34 cellular contexts compared by ENCODE assay signal in genomic region chr11:70678931-70679900, GRCh38.
"Had no signal": no experiment of that assay in that cellular context is flagged by ENCODE, and none has a peak within 500 bp of the region (broad histone marks: within the 10 kb centered on the region; RNA-seq: fewer than 3 reads in every experiment).

No MANE protein-coding gene starts in this region.

- H3K4me1 ChIP-seq: Peyer's patch had no signal

- DNase-seq: activated B cell treated with CpG ODN at 0.5 μM for 24 hours; activated CD4-positive, alpha-beta memory T cell treated with anti-CD3 and anti-CD28 coated beads for 36 hours; activated CD4-positive, alpha-beta T cell treated with anti-CD3 and anti-CD28 coated beads for 4 hours; activated CD4-positive, alpha-beta T cell treated with anti-CD3 and anti-CD28 coated beads, Interleukin-2, amount 50 U/mL, for 1 hour; activated CD4-positive, CD25-positive, alpha-beta regulatory T cell treated with anti-CD3 and anti-CD28 coated beads, Interleukin-2, amount 50 U/mL, for 72 hours; activated CD8-positive, alpha-beta memory T cell treated with anti-CD3 and anti-CD28 coated beads, Interleukin-2, amount 50 U/mL, for 4 hours; activated effector memory CD4-positive, alpha-beta T cell treated with Interleukin-2 at 50 U/mL for 16 hours; activated naive CD4-positive, alpha-beta T cell treated with anti-CD3 and anti-CD28 coated beads, Interleukin-2, amount 10 ng/mL, durations not matched to agents 7 days and 5 days; activated naive CD8-positive, alpha-beta T cell treated with anti-CD3 and anti-CD28 coated beads, Interleukin-2, amount 50 U/mL, for 24 hours; activated T-cell treated with anti-CD3 and anti-CD28 coated beads for 4 hours; activated T-cell treated with anti-CD3 and anti-CD28 coated beads, Interleukin-2, amount 50 U/mL, for 4 hours; anterior cingulate cortex; Kasumi-1; KBM-7; MG63; NCI-H1092; NCI-H1436 treated with DMSO at 0.1 percent for 48 hours; NCI-H1694 treated with DMSO at 0.1 percent for 48 hours; NCI-H2029; NCI-H2107; NCI-H2171; NCI-H510A; NCI-H526; NCI-H748 treated with DMSO at 0.1 percent for 48 hours; NK-92 treated with Interleukin-12 subunit alpha and Interleukin-12 subunit beta, amount 100 ng/mL, for 24 hours; PC-3; Peyer's patch; Right ventricle myocardium superior; RPMI8226; SW 1271; T-helper 1 cell; T-helper 2 cell; T-helper 9 cell had no signal

- ATAC-seq: activated naive CD8-positive, alpha-beta T cell treated with anti-CD3 and anti-CD28 coated beads, Interleukin-2, amount 50 U/mL, for 24 hours; activated T-cell treated with anti-CD3 and anti-CD28 coated beads, Interleukin-2, amount 50 U/mL, for 4 hours; PC-3 had no signal

- H3K36me3 ChIP-seq: MG63, Peyer's patch had no signal

- H3K27me3 ChIP-seq: MG63, Peyer's patch had no signal

- H3K27ac ChIP-seq: Peyer's patch, VCaP had no signal

- H3K9me3 ChIP-seq: MG63, Peyer's patch had no signal

- H3K4me3 ChIP-seq: MG63, Peyer's patch had no signal
